In genomic region chr5:87243161-87243877, GRCh38 we compare ENCODE assay signal across 11 cellular contexts. TPM values are rescaled to one million over a fixed set of nuclear protein-coding genes. Genes with fewer than 3 reads are reported as not detected.
A peak's percentile ranks its signal among the peaks of the same experiment; 100 is the strongest.
DNase-seq lines count a peak whose midpoint lies in the region; ATAC-seq, FAIRE-seq and TF ChIP-seq lines count a peak whose summit lies in the region.
"Had no signal": no experiment of that assay in that cellular context is flagged by ENCODE, and none has a peak within 500 bp of the region (broad histone marks: within the 10 kb centered on the region; RNA-seq: fewer than 3 reads in every experiment).

No MANE protein-coding gene starts in this region.

- H3K79me2 ChIP-seq in PC-3 (ENCODE audit: low read length): no peaks in the 10 kb centered on the region
- no peaks in the 10 kb centered on the region for H3K79me2 ChIP-seq in fibroblast of lung (ENCODE audit: control insufficient read depth, insufficient read depth, low read length)

- no peaks in the 10 kb centered on the region for H3K9me2 ChIP-seq in PC-3 (replicated peaks; ENCODE audit: low read length)

- H3K9me3 ChIP-seq in PC-3 (ENCODE audit: low read length) (no peaks in the 10 kb centered on the region), fibroblast of lung (ENCODE audit: control insufficient read depth, insufficient read depth, low read depth, low read length) (no peaks in the 10 kb centered on the region)

- no peaks in the 10 kb centered on the region for H3K4me1 ChIP-seq in PC-3 (ENCODE audit: insufficient read depth, low read length)
- no peaks in the 10 kb centered on the region for H3K4me1 ChIP-seq in fibroblast of lung (ENCODE audit: control insufficient read depth, extremely low read depth, insufficient read depth, low read length)

- no peaks in the 10 kb centered on the region for H3K27me3 ChIP-seq in PC-3 (ENCODE audit: low read length)
- no peaks in the 10 kb centered on the region for H3K27me3 ChIP-seq in fibroblast of lung (ENCODE audit: control insufficient read depth, insufficient read depth, low read length)

- no peak overlapping the region for H2AFZ ChIP-seq in PC-3 (ENCODE audit: low read length)
- H2AFZ ChIP-seq in fibroblast of lung (ENCODE audit: low read length): no peak overlapping the region

- CTCF ChIA-PET in PC-3 (lab: Charles Lee): no interaction called here

- H3K4me3 ChIP-seq in PC-3 (ENCODE audit: low read length) (no peak overlapping the region), fibroblast of lung (replicated peaks in 1 of 4; ENCODE audit: control extremely low read depth in 1 of 4, insufficient read depth in 1 of 4, low read depth in 3 of 4, low read length in 4 of 4) (no peak overlapping the region)

- H4K20me1 ChIP-seq in PC-3 (ENCODE audit: low read length): no peaks in the 10 kb centered on the region
- H4K20me1 ChIP-seq in fibroblast of lung (ENCODE audit: control insufficient read depth, extremely low read depth, insufficient read depth, low read length): no peaks in the 10 kb centered on the region

- POLR2A ChIA-PET in PC-3 (lab: Charles Lee; ENCODE audit: unreplicated experiment): no interaction called here

- no peaks in the 10 kb centered on the region for H3K36me3 ChIP-seq in PC-3 (ENCODE audit: low read depth, low read length)
- H3K36me3 ChIP-seq in fibroblast of lung (ENCODE audit: control insufficient read depth, insufficient read depth, low read length): no peaks in the 10 kb centered on the region

- H3K27ac ChIP-seq in PC-3 (ENCODE audit: low read length) (no peak overlapping the region), fibroblast of lung (ENCODE audit: insufficient read depth, low read length) (no peak overlapping the region), substantia nigra (ENCODE audit: low read depth, low read length, poor library complexity, severe bottlenecking) (no peak overlapping the region)

- TF ChIP-seq CTCF in PC-3 (conservative IDR thresholded peaks at IDR 0.05; ENCODE audit: low read depth, low read length) (no peak), fibroblast of lung (conservative IDR thresholded peaks at IDR 0.05 in 1 of 2, IDR thresholded peaks at IDR 0.05 in 1 of 2; ENCODE audit: low read depth in 1 of 2, low read length in 2 of 2) (no peak)

- TF ChIP-seq POLR2A in GM12891 (IDR thresholded peaks at IDR 0.05; ENCODE audit: low read depth, low read length): no peak

- H3K4me2 ChIP-seq in PC-3 (ENCODE audit: low read length): no peak overlapping the region
- H3K4me2 ChIP-seq in fibroblast of lung (ENCODE audit: extremely low read depth, insufficient read depth, low read length): no peak overlapping the region

- no TSS peak for BruUV-seq in PC-3 (replicated peaks; lab: Mats Ljungman, UMichigan)

- intact Hi-C loops in PC-3 (cut with micrococcal nuclease): no loop called here
- intact Hi-C loops in sciatic nerve (cut with DNase I): no loop called here

- FAIRE-seq in GM12891 (lab: Jason Lieb, UNC): peak; percentile 87
- FAIRE-seq: islet of Langerhans had no signal

- H3K9ac ChIP-seq in PC-3 (ENCODE audit: low read length): no peak overlapping the region
- no peak overlapping the region for H3K9ac ChIP-seq in fibroblast of lung (ENCODE audit: insufficient read depth, low read length)

- no peaks in the 10 kb centered on the region for H3F3A ChIP-seq in PC-3 (ENCODE audit: low read length, unreplicated experiment)

- ATAC-seq in PC-3: no peak; the same call in 1 of the 2 replicates
- ATAC-seq in sciatic nerve: peak; percentile 94
- no peak for ATAC-seq in GM19035 (IDR thresholded peaks at IDR 0.05; ENCODE audit: unreplicated experiment)

- DNase-seq in GM12891 (ENCODE audit: insufficient read length, low spot score) (no peak), PC-3 (peak; percentile 42), fibroblast of lung (ENCODE audit: low read depth in 2 of 2) (peak; percentile 63 to 80), sciatic nerve (ENCODE audit: low spot score) (no peak), KG1 (lab: John Stamatoyannopoulos, UW) (no peak), substantia nigra (lab: John Stamatoyannopoulos, UW) (no peak), NCI-H526 (lab: John Stamatoyannopoulos, UW) (no peak)
- DNase-seq: activated CD4-positive, alpha-beta T cell treated with anti-CD3 and anti-CD28 coated beads, Interleukin-2, amount 10 ng/mL, durations not matched to agents 24 days and 14 days; central memory CD4-positive, alpha-beta T cell had no signal

TF ChIP-seq in GM12891, 5 proteins besides CTCF, POLR2A, EP300 and RAD21:
- TF ChIP-seq POU2F2 (IDR thresholded peaks at IDR 0.05; ENCODE audit: low read depth, low read length) (no peak), TAF1 (IDR thresholded peaks at IDR 0.05; ENCODE audit: low read depth, low read length) (no peak), SPI1 (IDR thresholded peaks at IDR 0.05; ENCODE audit: low read depth, low read length) (peak; percentile 63)

RNA-seq across cellular contexts. Expression of gene RASA1, which starts 24.4 kb away (rescaled TPM):
- 24.1 TPM for polyA plus RNA-seq in GM12891 (2012; ENCODE audit: low read depth, missing spikeins)
- total RNA-seq in PC-3 (2014; rRNA removed): 37.3 and 40.1 TPM in 2 replicates
- total RNA-seq in fibroblast of lung: 42.1 and 66.6 TPM in 2 replicates
- polyA plus RNA-seq in fibroblast of lung: 45.8 and 64.0 TPM in 2 replicates
- 27.7 and 41.9 TPM in 2 replicates for polyA plus RNA-seq in fibroblast of lung (2012)
- 6.5 and 15.6 TPM in 2 replicates for polyA minus RNA-seq in fibroblast of lung (ENCODE audit: low replicate concordance)
- 33.4 TPM for total RNA-seq in sciatic nerve

Comparison
In these comparisons a context has a peak if more than half of its experiments do, and no peak if none do; other contexts are left out.
1. DNase-seq: peak in PC-3 (single experiment) and fibroblast of lung (2 of 2); none in GM12891 (single experiment), sciatic nerve (single experiment), KG1 (single experiment), substantia nigra (0 of 49) and NCI-H526 (0 of 2).